7 cellular contexts compared by ENCODE assay signal in genomic region chr17:78421534-78422266, GRCh38. TPM values are rescaled to one million over a fixed set of nuclear protein-coding genes. Genes with fewer than 3 reads are reported as not detected.
DNase-seq lines count a peak whose midpoint lies in the region; ATAC-seq, FAIRE-seq and TF ChIP-seq lines count a peak whose summit lies in the region.

No MANE protein-coding gene starts in this region.

- no peaks in the 10 kb centered on the region for H3K9me3 ChIP-seq in GM12878 (replicated peaks; ENCODE audit: control insufficient read depth, insufficient read depth, low read length)
- H3K9me3 ChIP-seq in spleen, result no peaks in the 10 kb centered on the region

- no peak overlapping the region for H3K27ac ChIP-seq in GM12878 (ENCODE audit: control insufficient read depth, insufficient read depth)
- peak overlapping the region in 6 of 8 donors; percentile 3 to 96 (median 38) for H3K27ac ChIP-seq in spleen

- no peak overlapping the region for H2AFZ ChIP-seq in GM12878 (ENCODE audit: control insufficient read depth, low read depth, low read length)

- RAD21 ChIA-PET in GM12878 (lab: Charles Lee; ENCODE audit: unreplicated experiment), result interaction anchor here (0.6 to 6.1 kb wide), 17 partner anchors 11 to 403 kb away, joined by 3 to 52 read pairs (median 4); partner anchors contain the start of gene SOCS3

- 88% methylated on average over 24 of the region's 24 CpGs for WGBS in GM12878 (ENCODE audit: insufficient coverage, insufficient replicate concordance, low lambda C conversion rate, missing lambda C conversion rate)
- 68 to 83% (median 78%) methylated on average over 20 to 24 of the region's 24 CpGs for WGBS in spleen, 5 donors

- H3K4me1 ChIP-seq in GM12878 (ENCODE audit: control insufficient read depth, insufficient read depth, low read length) (no peaks in the 10 kb centered on the region; the same call in 1 of the 2 replicates), spleen (peaks cover 13 to 95% (median 62%) of the 10 kb centered on the region in 6 donors)

- in situ Hi-C loops in GM12878 (cut with MboI), result loop anchor here (5.0 kb wide), 1 partner anchor 59 kb away; the partner anchor contains the start of gene SOCS3

- no peak overlapping the region for H3K4me2 ChIP-seq in GM12878 (ENCODE audit: control insufficient read depth, insufficient read depth)

- POLR2A ChIA-PET in GM12878 (lab: Charles Lee), result interaction anchor here (1.0 kb wide), 1 partner anchor 105 kb away, joined by 3 read pairs; no protein-coding TSS in a partner anchor

- SMC1A ChIA-PET in GM12878 (lab: Charles Lee; ENCODE audit: uncharacterized antibody, unreplicated experiment), result interaction anchor here (0.8 to 3.7 kb wide), 8 partner anchors 26 to 337 kb away, joined by 3 to 26 read pairs (median 5); partner anchors contain the start of gene SOCS3

- H3K79me2 ChIP-seq in GM12878 (ENCODE audit: control insufficient read depth, insufficient read depth, low read length), result no peaks in the 10 kb centered on the region

- TF ChIP-seq CTCF in GM12873 (IDR thresholded peaks at IDR 0.05; ENCODE audit: insufficient read depth, low read depth, low read length, missing control alignments) (peak; percentile 99), GM12878 (IDR thresholded peaks at IDR 0.05 in 2 of 3, conservative IDR thresholded peaks at IDR 0.05 in 1 of 3; ENCODE audit: control insufficient read depth in 2 of 3, extremely low read depth in 1 of 3, insufficient read depth in 1 of 3, low read depth in 3 of 3, low read length in 3 of 3) (peak; percentile 95 to 99 (median 99); a peak in 5 of 6 replicates), spleen (IDR thresholded peaks at IDR 0.05 in 8 of 11, conservative IDR thresholded peaks at IDR 0.05 in 3 of 11) (peak; percentile 97 to 99 (median 99))

- FAIRE-seq in GM12878 (lab: Jason Lieb, UNC), result peak; percentile 82

- ATAC-seq in GM12878 (peak; percentile 96), HG02852 (IDR thresholded peaks at IDR 0.05; ENCODE audit: unreplicated experiment) (no peak)

- no TSS peak for BruUV-seq in GM12878 (replicated peaks; lab: Mats Ljungman, UMichigan)

- DNase-seq in NCI-H1048 (lab: John Stamatoyannopoulos, UW) (peak; percentile 25), UCSD-AML1 (lab: John Stamatoyannopoulos, UW; ENCODE audit: unreplicated experiment) (peak; percentile 78), GM12878 (ENCODE audit: low read depth, low spot score) (peak; percentile 7), iPS DF 19.7 (ENCODE audit: low read depth, low spot score) (peak; percentile 45), spleen (peak; percentile 92)

- TF ChIP-seq POLR2A in GM12878 (IDR thresholded peaks at IDR 0.05; ENCODE audit: low read depth, low read length) (no peak), spleen (IDR thresholded peaks at IDR 0.05) (no peak)

- CTCF ChIA-PET in GM12878 (lab: Yijun Ruan, JAX), result interaction anchor here (0.5 to 8.5 kb wide), 33 partner anchors 9 to 402 kb away, joined by 3 to 96 read pairs (median 4); no protein-coding TSS in a partner anchor

- H3K4me3 ChIP-seq in GM12878 (no peak overlapping the region), spleen (no peak overlapping the region)

- H4K20me1 ChIP-seq in GM12878 (ENCODE audit: control insufficient read depth, insufficient read depth), result no peaks in the 10 kb centered on the region; the same call in 1 of the 2 replicates

- H3K9ac ChIP-seq in GM12878 (ENCODE audit: control insufficient read depth, insufficient read depth, low read length), result no peak overlapping the region

- intact Hi-C loops in GM12878 (cut with micrococcal nuclease; ENCODE audit: unreplicated experiment), result loop anchor here (1.0 to 10.0 kb wide), 4 partner anchors 61 to 337 kb away; partner anchors contain the start of gene SOCS3
- intact Hi-C loops in spleen (cut with DNase I; ENCODE audit: low total_unique reads), result no loop called here

- peak; percentile 92 for TF ChIP-seq RAD21 in GM12878 (IDR thresholded peaks at IDR 0.05; ENCODE audit: insufficient read depth, low read depth, low read length)

- peaks cover 29 to 30% of the 10 kb centered on the region in 2 experiments for H3K36me3 ChIP-seq in GM12878 (ENCODE audit: control insufficient read depth in 2 of 2, insufficient read depth in 2 of 2, low read length in 1 of 2)
- H3K36me3 ChIP-seq in spleen, result peaks cover 2 to 98% (median 71%) of the 10 kb centered on the region in 6 donors

- H3K27me3 ChIP-seq in GM12878 (replicated peaks in 1 of 2; ENCODE audit: control insufficient read depth in 2 of 2, insufficient read depth in 2 of 2, low read length in 1 of 2) (no peaks in the 10 kb centered on the region), spleen (replicated peaks in 1 of 7) (no peaks in the 10 kb centered on the region)

- no peak for TF ChIP-seq EP300 in GM12878 (IDR thresholded peaks at IDR 0.05; ENCODE audit: borderline replicate concordance in 1 of 2, control insufficient read depth in 1 of 2, low read depth in 2 of 2, low read length in 2 of 2)

TF ChIP-seq in GM12878, 131 proteins besides CTCF, POLR2A, EP300 and RAD21 (continues in another document):
- TF ChIP-seq WRNIP1 (IDR thresholded peaks at IDR 0.05; ENCODE audit: borderline replicate concordance, low read depth, low read length), result no peak
- TF ChIP-seq HCFC1 (IDR thresholded peaks at IDR 0.05; ENCODE audit: low read length), result no peak
- no peak for TF ChIP-seq PRDM15 (CRISPR knock-in tag; IDR thresholded peaks at IDR 0.05)
- no peak for TF ChIP-seq BCL3 (IDR thresholded peaks at IDR 0.05; ENCODE audit: borderline replicate concordance, insufficient read depth, low read depth, low read length, poor library complexity, severe bottlenecking)
- TF ChIP-seq CREM (IDR thresholded peaks at IDR 0.05; ENCODE audit: low read depth), result peak; percentile 32; the same call in 1 of the 2 replicates
- TF ChIP-seq JUND (IDR thresholded peaks at IDR 0.05; ENCODE audit: low read depth, low read length), result no peak
- TF ChIP-seq RAD51 (IDR thresholded peaks at IDR 0.05), result no peak

RNA-seq across cellular contexts. Expression of gene PGS1, which starts 43.3 kb away (rescaled TPM):
- total RNA-seq in GM12878 (2013; cell fraction: nucleolus; rRNA removed), result 112 and 119 TPM in 2 replicates
- total RNA-seq in GM12878 (2014; rRNA removed), result 26.5 and 29.2 TPM in 2 replicates
- total RNA-seq in GM12878 (2014; rRNA removed; fragmentation: Illumina TruSeq; extraction: Trizol), result 15.0 and 15.9 TPM in 2 replicates
- total RNA-seq in GM12878 (2021), result 31.7 and 34.1 TPM in 2 replicates
- 14.9 TPM for polyA plus RNA-seq in GM12878 (2011; ENCODE audit: low read depth)
- polyA plus RNA-seq in GM12878 (2011; rRNA removed), result 19.4 and 28.3 TPM in 2 replicates
- polyA plus RNA-seq in GM12878 (2011; cell fraction: cytosol; rRNA removed), result 33.3 and 45.6 TPM in 2 replicates
- polyA plus RNA-seq in GM12878 (2011; cell fraction: nucleus; rRNA removed), result 145 and 149 TPM in 2 replicates
- 26.4 and 26.6 TPM in 2 replicates for polyA plus RNA-seq in GM12878 (2012)
- 13.4 and 19.1 TPM in 2 replicates for polyA plus RNA-seq in GM12878 (2014; fragmentation: Illumina TruSeq; extraction: Trizol)
- polyA plus RNA-seq in GM12878 (2014; fragmentation: Nextera tagmentation; extraction: Ambion mirVana), result 1 to 10 TPM; 1.3 to 1.9 TPM
- 32.2 and 33.1 TPM in 2 replicates for polyA plus RNA-seq in GM12878 (2014; rRNA removed)
- 10 to 100 TPM; 36.3 to 37.6 TPM for polyA plus RNA-seq in GM12878 (2016; fragmentation: Nextera tagmentation; extraction: Ambion mirVana)
- 25.3 and 42.4 TPM in 2 replicates for polyA minus RNA-seq in GM12878 (2011; rRNA and poly(A)+ RNA removed)
- 11.9 TPM in 2 replicates for polyA minus RNA-seq in GM12878 (2011; cell fraction: cytosol; rRNA and poly(A)+ RNA removed)
- polyA minus RNA-seq in GM12878 (2011; cell fraction: nucleus; rRNA and poly(A)+ RNA removed), result 41.8 and 50.4 TPM in 2 replicates
- 100 to 1,000 TPM in 6 of 7 donors, 10 to 100 TPM in 1; 60.1 to 217 (median 112) TPM for total RNA-seq in spleen
- 10 to 100 TPM; 20.0 to 34.7 (median 20.5) TPM for polyA plus RNA-seq in spleen

Comparison
In these comparisons a context has a peak if more than half of its experiments do, and no peak if none do; other contexts are left out.
1. DNase-seq: peak in every context shown above with its lines; median percentile 92 in spleen; 78 in UCSD-AML1; 45 in iPS DF 19.7; 25 in NCI-H1048; 7 in GM12878.